1 cellular context compared by ENCODE assay signal in genomic region chr6:78836610-78837009, GRCh38.
TF ChIP-seq lines count a peak whose summit lies in the region.

No MANE protein-coding gene starts in this region.

TF ChIP-seq in HepG2, 621 proteins besides CTCF, POLR2A, EP300 and RAD21 (continued from another document):
- TF ChIP-seq HNF1A (IDR thresholded peaks at IDR 0.05; ENCODE audit: low read depth) (no peak), HNF1A (CRISPR knock-in tag; IDR thresholded peaks at IDR 0.05; ENCODE audit: borderline replicate concordance) (no peak), ZNF225 (CRISPR knock-in tag; IDR thresholded peaks at IDR 0.05) (no peak), ELF4 (CRISPR knock-in tag; IDR thresholded peaks at IDR 0.05; ENCODE audit: borderline replicate concordance) (no peak), SP4 (CRISPR knock-in tag; IDR thresholded peaks at IDR 0.05) (no peak), ZNF142 (CRISPR knock-in tag; IDR thresholded peaks at IDR 0.05) (no peak), SP140L (CRISPR knock-in tag; IDR thresholded peaks at IDR 0.05; ENCODE audit: borderline replicate concordance) (no peak), CCDC6 (CRISPR knock-in tag; IDR thresholded peaks at IDR 0.05) (no peak), ZNF747 (CRISPR knock-in tag; IDR thresholded peaks at IDR 0.05; ENCODE audit: borderline replicate concordance) (no peak), RFXAP (CRISPR knock-in tag; IDR thresholded peaks at IDR 0.05; ENCODE audit: borderline replicate concordance) (no peak), GPN1 (CRISPR knock-in tag; IDR thresholded peaks at IDR 0.05; ENCODE audit: borderline replicate concordance) (no peak), ZNF768 (CRISPR knock-in tag; IDR thresholded peaks at IDR 0.05) (no peak), HMG20A (CRISPR knock-in tag; IDR thresholded peaks at IDR 0.05; ENCODE audit: borderline replicate concordance) (no peak), ZSCAN20 (CRISPR knock-in tag; IDR thresholded peaks at IDR 0.05; ENCODE audit: borderline replicate concordance) (no peak), ZBTB38 (CRISPR knock-in tag; IDR thresholded peaks at IDR 0.05) (no peak), ZBTB39 (CRISPR knock-in tag; IDR thresholded peaks at IDR 0.05) (no peak)
- TF ChIP-seq, protein P1, sequence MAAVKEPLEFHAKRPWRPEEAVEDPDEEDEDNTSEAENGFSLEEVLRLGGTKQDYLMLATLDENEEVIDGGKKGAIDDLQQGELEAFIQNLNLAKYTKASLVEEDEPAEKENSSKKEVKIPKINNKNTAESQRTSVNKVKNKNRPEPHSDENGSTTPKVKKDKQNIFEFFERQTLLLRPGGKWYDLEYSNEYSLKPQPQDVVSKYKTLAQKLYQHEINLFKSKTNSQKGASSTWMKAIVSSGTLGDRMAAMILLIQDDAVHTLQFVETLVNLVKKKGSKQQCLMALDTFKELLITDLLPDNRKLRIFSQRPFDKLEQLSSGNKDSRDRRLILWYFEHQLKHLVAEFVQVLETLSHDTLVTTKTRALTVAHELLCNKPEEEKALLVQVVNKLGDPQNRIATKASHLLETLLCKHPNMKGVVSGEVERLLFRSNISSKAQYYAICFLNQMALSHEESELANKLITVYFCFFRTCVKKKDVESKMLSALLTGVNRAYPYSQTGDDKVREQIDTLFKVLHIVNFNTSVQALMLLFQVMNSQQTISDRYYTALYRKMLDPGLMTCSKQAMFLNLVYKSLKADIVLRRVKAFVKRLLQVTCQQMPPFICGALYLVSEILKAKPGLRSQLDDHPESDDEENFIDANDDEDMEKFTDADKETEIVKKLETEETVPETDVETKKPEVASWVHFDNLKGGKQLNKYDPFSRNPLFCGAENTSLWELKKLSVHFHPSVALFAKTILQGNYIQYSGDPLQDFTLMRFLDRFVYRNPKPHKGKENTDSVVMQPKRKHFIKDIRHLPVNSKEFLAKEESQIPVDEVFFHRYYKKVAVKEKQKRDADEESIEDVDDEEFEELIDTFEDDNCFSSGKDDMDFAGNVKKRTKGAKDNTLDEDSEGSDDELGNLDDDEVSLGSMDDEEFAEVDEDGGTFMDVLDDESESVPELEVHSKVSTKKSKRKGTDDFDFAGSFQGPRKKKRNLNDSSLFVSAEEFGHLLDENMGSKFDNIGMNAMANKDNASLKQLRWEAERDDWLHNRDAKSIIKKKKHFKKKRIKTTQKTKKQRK (IDR thresholded peaks at IDR 0.05; ENCODE audit: low read length): no peak
